In genomic region chr2:122182631-122183030, GRCh38 we compare ENCODE assay signal across 29 cellular contexts.
"Had no signal": no experiment of that assay in that cellular context is flagged by ENCODE, and none has a peak within 500 bp of the region (broad histone marks: within the 10 kb centered on the region; RNA-seq: fewer than 3 reads in every experiment).

No MANE protein-coding gene starts in this region.

- H3K4me2 ChIP-seq: hepatocyte had no signal

- H3K4me3 Mint-ChIP-seq: activated CD4-positive, alpha-beta memory T cell treated with anti-CD3 and anti-CD28 coated beads, Interleukin-2, amount 10 ng/mL, durations not matched to agents 7 days and 5 days; activated CD4-positive, alpha-beta T cell treated with anti-CD3 and anti-CD28 coated beads, Interleukin-2, amount 10 ng/mL, durations not matched to agents 7 days and 5 days; activated naive CD8-positive, alpha-beta T cell; activated T-cell treated with anti-CD3 and anti-CD28 coated beads, Interleukin-2, amount 50 U/mL, for 4 hours; activated T-helper 17 cell treated with anti-CD3 and anti-CD28 coated beads, Interleukin-2, amount 50 U/mL, for 72 hours; central memory CD8-positive, alpha-beta T cell had no signal

- H3K36me3 ChIP-seq: brain microvascular endothelial cell, esophagus muscularis mucosa, gastroesophageal sphincter, heart right ventricle had no signal

- H3K4me1 Mint-ChIP-seq: activated CD4-positive, alpha-beta memory T cell treated with anti-CD3 and anti-CD28 coated beads, Interleukin-2, amount 10 ng/mL, durations not matched to agents 7 days and 5 days; activated CD4-positive, alpha-beta T cell treated with anti-CD3 and anti-CD28 coated beads, Interleukin-2, amount 10 ng/mL, durations not matched to agents 7 days and 5 days; activated T-helper 17 cell treated with anti-CD3 and anti-CD28 coated beads, Interleukin-2, amount 50 U/mL, for 72 hours; central memory CD8-positive, alpha-beta T cell had no signal

- H3K4me1 ChIP-seq: esophagus muscularis mucosa, gastroesophageal sphincter had no signal

- H3K4me3 ChIP-seq: esophagus muscularis mucosa, gastroesophageal sphincter, heart right ventricle, hepatocyte had no signal

- H3K27ac ChIP-seq: brain microvascular endothelial cell, esophagus muscularis mucosa, gastroesophageal sphincter, heart right ventricle, hepatocyte had no signal

- H3K27me3 ChIP-seq: brain microvascular endothelial cell, esophagus muscularis mucosa, gastroesophageal sphincter, hepatocyte had no signal

- H2AFZ ChIP-seq: hepatocyte had no signal

- H3K27me3 Mint-ChIP-seq: activated CD4-positive, alpha-beta T cell treated with anti-CD3 and anti-CD28 coated beads, Interleukin-2, amount 10 ng/mL, durations not matched to agents 7 days and 5 days; activated naive CD8-positive, alpha-beta T cell; central memory CD8-positive, alpha-beta T cell had no signal

- H3K27ac Mint-ChIP-seq: activated CD4-positive, alpha-beta memory T cell treated with anti-CD3 and anti-CD28 coated beads, Interleukin-2, amount 10 ng/mL, durations not matched to agents 7 days and 5 days; activated CD4-positive, alpha-beta T cell treated with anti-CD3 and anti-CD28 coated beads, Interleukin-2, amount 10 ng/mL, durations not matched to agents 7 days and 5 days; activated naive CD8-positive, alpha-beta T cell; activated T-helper 17 cell treated with anti-CD3 and anti-CD28 coated beads, Interleukin-2, amount 50 U/mL, for 72 hours had no signal

- FAIRE-seq: astrocyte, bronchial epithelial cell, endometrium had no signal

- ATAC-seq: activated T-cell treated with anti-CD3 and anti-CD28 coated beads, Interleukin-2, amount 50 U/mL, for 4 hours; activated T-helper 17 cell treated with anti-CD3 and anti-CD28 coated beads, Interleukin-2, amount 50 U/mL, for 72 hours; gastroesophageal sphincter; heart right ventricle had no signal

- DNase-seq: activated CD4-positive, alpha-beta memory T cell treated with anti-CD3 and anti-CD28 coated beads, Interleukin-2, amount 10 ng/mL, durations not matched to agents 7 days and 5 days; activated CD4-positive, alpha-beta T cell treated with anti-CD3 and anti-CD28 coated beads for 4 hours; activated CD4-positive, alpha-beta T cell treated with anti-CD3 and anti-CD28 coated beads, Interleukin-2, amount 10 ng/mL, durations not matched to agents 7 days and 5 days; activated CD4-positive, alpha-beta T cell treated with anti-CD3 and anti-CD28 coated beads, Interleukin-2, amount 50 U/mL, for 4 hours; activated CD4-positive, CD25-positive, alpha-beta regulatory T cell; activated CD4-positive, CD25-positive, alpha-beta regulatory T cell treated with anti-CD3 and anti-CD28 coated beads, Interleukin-2, amount 50 U/mL, for 72 hours; activated CD8-positive, alpha-beta memory T cell treated with anti-CD3 and anti-CD28 coated beads, Interleukin-2, amount 50 U/mL, for 48 hours; activated effector memory CD4-positive, alpha-beta T cell treated with Interleukin-2 at 50 U/mL for 16 hours; activated gamma-delta T cell treated with Interleukin-2 at 50 U/mL for 16 hours; activated naive CD4-positive, alpha-beta T cell treated with anti-CD3 and anti-CD28 coated beads, Interleukin-2, amount 50 U/mL, for 16 hours; activated naive CD4-positive, alpha-beta T cell treated with Interleukin-2 at 50 U/mL for 16 hours; activated T-cell treated with anti-CD3 and anti-CD28 coated beads, Interleukin-2, amount 50 U/mL, for 4 hours; amniotic stem cell; anterior cingulate cortex; brain microvascular endothelial cell; cortex of kidney; effector CD8-positive, alpha-beta T cell; foreskin melanocyte; heart right ventricle; T1000 had no signal

- H3K36me3 Mint-ChIP-seq: activated naive CD8-positive, alpha-beta T cell had no signal

- H3K79me2 ChIP-seq: hepatocyte had no signal
